ENCODE assay signal across 9 cellular contexts in the genomic region with DNA sequence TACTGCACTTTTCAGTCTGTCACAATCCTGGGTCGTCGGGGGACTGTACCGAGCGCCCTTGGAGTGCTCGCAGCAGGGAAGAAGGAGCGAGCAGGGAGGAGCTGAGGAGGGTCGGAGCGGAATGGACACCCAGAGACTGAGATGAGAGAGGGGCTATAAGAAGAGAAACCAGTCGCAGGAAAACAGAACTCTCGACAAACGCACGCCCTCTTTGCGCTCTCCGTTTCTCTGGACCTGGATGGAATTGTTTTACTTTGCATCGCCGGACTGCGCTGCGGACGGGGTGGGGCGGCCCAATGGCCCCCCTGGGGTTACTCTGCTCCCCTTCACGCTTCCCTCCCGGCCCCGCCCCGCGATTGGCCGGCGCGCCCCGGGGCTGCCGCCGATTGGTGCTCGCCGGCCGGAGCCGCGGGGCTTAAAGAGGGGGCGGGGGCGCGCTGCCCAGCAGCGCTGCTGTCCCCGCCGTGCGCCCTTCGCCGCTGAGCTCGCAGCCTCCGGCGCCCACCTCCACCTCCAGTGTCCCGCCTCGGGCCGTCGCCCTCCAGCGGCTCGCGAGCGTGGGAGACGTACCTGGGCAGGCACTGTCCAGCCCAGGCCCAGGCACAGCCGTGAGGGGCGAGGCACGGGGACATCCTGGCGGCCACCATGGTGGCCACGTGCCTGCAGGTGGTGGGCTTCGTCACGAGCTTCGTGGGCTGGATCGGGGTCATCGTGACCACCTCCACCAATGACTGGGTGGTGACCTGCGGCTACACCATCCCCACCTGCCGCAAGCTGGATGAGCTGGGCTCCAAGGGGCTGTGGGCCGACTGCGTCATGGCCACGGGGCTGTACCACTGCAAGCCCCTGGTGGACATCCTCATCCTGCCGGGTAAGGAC. TPM values are rescaled to one million over a fixed set of nuclear protein-coding genes. Genes with fewer than 3 reads are reported as not detected.
A peak's percentile ranks its signal among the peaks of the same experiment; 100 is the strongest.
DNase-seq lines count a peak whose midpoint lies in the region; ATAC-seq, FAIRE-seq and TF ChIP-seq lines count a peak whose summit lies in the region.
"Had no signal": no experiment of that assay in that cellular context is flagged by ENCODE, and none has a peak within 500 bp of the region (broad histone marks: within the 10 kb centered on the region; RNA-seq: fewer than 3 reads in every experiment).

A gene (plus strand): TSS at position 447 of the 879 bp plus-strand sequence. CDS start 199 bp downstream, at position 646.

- 85% methylated on average over 50 of the region's 73 CpGs for WGBS in A549 (ENCODE audit: missing lambda C conversion rate)

- peak within 1 kb of the TSS; percentile 13; the same call in 1 of the 3 replicates for H3K4me2 ChIP-seq in A549

- H3K4me3 Mint-ChIP-seq in naive thymus-derived CD8-positive, alpha-beta T cell: peak within 1 kb of the TSS; percentile 66 to 91 (median 85)

- H3K36me3 ChIP-seq in WERI-Rb-1: no peaks in the 10 kb centered on the region

- ATAC-seq in A549 (peak in 1 of 2 experiments; percentile 27; a peak in 1 of 6 replicates), HG03565 (IDR thresholded peaks at IDR 0.05; ENCODE audit: unreplicated experiment) (no peak), HG02973 (IDR thresholded peaks at IDR 0.05; ENCODE audit: unreplicated experiment) (no peak)
- ATAC-seq in naive thymus-derived CD8-positive, alpha-beta T cell: peak in 1 of 2 donors; percentile 36

- DNase-seq in A549 (ENCODE audit: low read depth in 1 of 2, low spot score in 1 of 2): no peak
- peak; percentile 62 for DNase-seq in GM10266 (ENCODE audit: extremely low spot score)
- peak; percentile 65 for DNase-seq in WERI-Rb-1
- peak; percentile 59 for DNase-seq in fibroblast of the conjunctiva (ENCODE audit: low read depth)
- DNase-seq in naive thymus-derived CD8-positive, alpha-beta T cell: no peak
- DNase-seq in SKM-1 (lab: John Stamatoyannopoulos, UW; ENCODE audit: unreplicated experiment): no peak

- H3K4me1 ChIP-seq in A549: no peaks in the 10 kb centered on the region

- CTCF ChIA-PET in A549 (lab: Yijun Ruan, JAX): interaction anchor here (1.3 to 10.5 kb wide), 2 partner anchors 11 to 394 kb away, joined by 4 to 277 read pairs; no protein-coding TSS in a partner anchor

- POLR2A ChIA-PET in A549 (lab: Yijun Ruan, JAX): no interaction called here
- POLR2A ChIA-PET in naive thymus-derived CD8-positive, alpha-beta T cell (lab: Charles Lee): no interaction called here

- TF ChIP-seq CTCF in A549 (IDR thresholded peaks at IDR 0.05) (no peak), GM10266 (IDR thresholded peaks at IDR 0.05; ENCODE audit: control insufficient read depth, insufficient read depth, low read depth, missing control alignments) (peak; percentile 3), WERI-Rb-1 (IDR thresholded peaks at IDR 0.05; ENCODE audit: low read depth, low read length) (peak; percentile 5; the same call in 1 of the 2 replicates)

- TF ChIP-seq RAD21 in A549 (conservative IDR thresholded peaks at IDR 0.05 in 1 of 2, IDR thresholded peaks at IDR 0.05 in 1 of 2): no peak

- H3K4me1 Mint-ChIP-seq in naive thymus-derived CD8-positive, alpha-beta T cell: peaks cover 9 to 19% (median 18%) of the 10 kb centered on the region in 4 donors

- TF ChIP-seq POLR2A in A549 (IDR thresholded peaks at IDR 0.05; ENCODE audit: low read length): no peak

- no peaks in the 10 kb centered on the region for H3K27me3 ChIP-seq in WERI-Rb-1 (ENCODE audit: insufficient read depth, low read depth, severe bottlenecking)

- no peaks in the 10 kb centered on the region for H3K9me3 Mint-ChIP-seq in naive thymus-derived CD8-positive, alpha-beta T cell

- FAIRE-seq in A549 (lab: Jason Lieb, UNC): no peak

- peaks cover 26 to 54% (median 34%) of the 10 kb centered on the region in 5 donors for H3K27me3 Mint-ChIP-seq in naive thymus-derived CD8-positive, alpha-beta T cell

- no peak within 1 kb of the TSS for H3K4me3 ChIP-seq in A549
- H3K4me3 ChIP-seq in WERI-Rb-1 (ENCODE audit: low read depth, low read length): peak within 1 kb of the TSS; percentile 71

- peak within 1 kb of the TSS in 2 of 10 donors; percentile 10 to 40 for H3K27ac Mint-ChIP-seq in naive thymus-derived CD8-positive, alpha-beta T cell

- H3K9me3 ChIP-seq in A549 (no peaks in the 10 kb centered on the region), WERI-Rb-1 (ENCODE audit: severe bottlenecking) (no peaks in the 10 kb centered on the region)

- H3K36me3 Mint-ChIP-seq in naive thymus-derived CD8-positive, alpha-beta T cell: peaks cover 0 to 2% (median 2%) of the 10 kb centered on the region in 3 donors

- no peak for TF ChIP-seq EP300 in A549 (IDR thresholded peaks at IDR 0.05)

- H3K27ac ChIP-seq in A549: no peak within 1 kb of the TSS
- no peak within 1 kb of the TSS for H3K27ac ChIP-seq in WERI-Rb-1

TF ChIP-seq in A549, 52 proteins besides CTCF, POLR2A, EP300 and RAD21:
- TF ChIP-seq ZFP36 (IDR thresholded peaks at IDR 0.05; ENCODE audit: borderline replicate concordance, partially characterized antibody) (no peak), ZC3H11A (IDR thresholded peaks at IDR 0.05) (no peak), MYC (IDR thresholded peaks at IDR 0.05; ENCODE audit: borderline replicate concordance, low read length) (no peak), CBX2 (IDR thresholded peaks at IDR 0.05; ENCODE audit: borderline replicate concordance, low read depth) (no peak), HOXB5 (CRISPR knock-in tag; IDR thresholded peaks at IDR 0.05) (no peak), RNF2 (IDR thresholded peaks at IDR 0.05; ENCODE audit: borderline replicate concordance, low read depth) (no peak), FOXS1 (CRISPR knock-in tag; IDR thresholded peaks at IDR 0.05) (no peak), BHLHE40 (IDR thresholded peaks at IDR 0.05; ENCODE audit: low read depth, low read length) (no peak), TFCP2L1 (CRISPR knock-in tag; IDR thresholded peaks at IDR 0.05) (no peak), KDM1A (IDR thresholded peaks at IDR 0.05; ENCODE audit: low read depth) (no peak), ZSCAN20 (CRISPR knock-in tag; IDR thresholded peaks at IDR 0.05) (no peak)
- TF ChIP-seq, protein P1, sequence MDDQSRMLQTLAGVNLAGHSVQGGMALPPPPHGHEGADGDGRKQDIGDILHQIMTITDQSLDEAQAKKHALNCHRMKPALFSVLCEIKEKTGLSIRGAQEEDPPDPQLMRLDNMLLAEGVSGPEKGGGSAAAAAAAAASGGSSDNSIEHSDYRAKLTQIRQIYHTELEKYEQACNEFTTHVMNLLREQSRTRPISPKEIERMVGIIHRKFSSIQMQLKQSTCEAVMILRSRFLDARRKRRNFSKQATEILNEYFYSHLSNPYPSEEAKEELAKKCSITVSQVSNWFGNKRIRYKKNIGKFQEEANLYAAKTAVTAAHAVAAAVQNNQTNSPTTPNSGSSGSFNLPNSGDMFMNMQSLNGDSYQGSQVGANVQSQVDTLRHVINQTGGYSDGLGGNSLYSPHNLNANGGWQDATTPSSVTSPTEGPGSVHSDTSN (IDR thresholded peaks at IDR 0.05): no peak
- TF ChIP-seq, protein P2, sequence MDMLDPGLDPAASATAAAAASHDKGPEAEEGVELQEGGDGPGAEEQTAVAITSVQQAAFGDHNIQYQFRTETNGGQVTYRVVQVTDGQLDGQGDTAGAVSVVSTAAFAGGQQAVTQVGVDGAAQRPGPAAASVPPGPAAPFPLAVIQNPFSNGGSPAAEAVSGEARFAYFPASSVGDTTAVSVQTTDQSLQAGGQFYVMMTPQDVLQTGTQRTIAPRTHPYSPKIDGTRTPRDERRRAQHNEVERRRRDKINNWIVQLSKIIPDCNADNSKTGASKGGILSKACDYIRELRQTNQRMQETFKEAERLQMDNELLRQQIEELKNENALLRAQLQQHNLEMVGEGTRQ (IDR thresholded peaks at IDR 0.05): no peak
- TF ChIP-seq, protein P3, sequence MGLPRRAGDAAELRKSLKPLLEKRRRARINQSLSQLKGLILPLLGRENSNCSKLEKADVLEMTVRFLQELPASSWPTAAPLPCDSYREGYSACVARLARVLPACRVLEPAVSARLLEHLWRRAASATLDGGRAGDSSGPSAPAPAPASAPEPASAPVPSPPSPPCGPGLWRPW (IDR thresholded peaks at IDR 0.05): no peak
- TF ChIP-seq, protein P4, sequence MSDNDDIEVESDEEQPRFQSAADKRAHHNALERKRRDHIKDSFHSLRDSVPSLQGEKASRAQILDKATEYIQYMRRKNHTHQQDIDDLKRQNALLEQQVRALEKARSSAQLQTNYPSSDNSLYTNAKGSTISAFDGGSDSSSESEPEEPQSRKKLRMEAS (IDR thresholded peaks at IDR 0.05): no peak
TF ChIP-seq in A549: peak in this region for 0.

RNA-seq across cellular contexts. Expression of the gene that starts here (rescaled TPM):
- polyA plus RNA-seq in A549 (2011; rRNA removed) (0.42 and 0.44 TPM in 2 replicates), A549 (2017; fragmentation: RNase III; extraction: RNeasy Plus Mini Kit Qiagen cat#74134 plus additional on column Dnase treatment) (0.42 to 0.61 TPM (median 0.56 TPM) in 3 replicates)
- 0.32 and 0.42 TPM in 2 replicates for polyA plus RNA-seq in A549 (2012; cell fraction: cytosol; rRNA removed)
- 2.6 and 3.2 TPM in 2 replicates for polyA plus RNA-seq in A549 (2012; cell fraction: nucleus; rRNA removed)
- polyA minus RNA-seq in A549 (2011; rRNA and poly(A)+ RNA removed): 0.21 and 0.49 TPM in 2 replicates
- total RNA-seq in naive thymus-derived CD8-positive, alpha-beta T cell: under 1 TPM in 1 of 2 experiments, not detected in 1; 0.19 TPM
- polyA plus RNA-seq in naive thymus-derived CD8-positive, alpha-beta T cell: not detected
- total RNA-seq: myocyte had no signal

Comparison
In these comparisons a context has a peak if more than half of its experiments do, and no peak if none do; other contexts are left out.
1. DNase-seq: peak in GM10266 (single experiment), WERI-Rb-1 (single experiment) and fibroblast of the conjunctiva (single experiment); none in A549 (0 of 2), naive thymus-derived CD8-positive, alpha-beta T cell (0 of 10) and SKM-1 (single experiment).